1 cellular context compared by ENCODE assay signal in the genomic region with DNA sequence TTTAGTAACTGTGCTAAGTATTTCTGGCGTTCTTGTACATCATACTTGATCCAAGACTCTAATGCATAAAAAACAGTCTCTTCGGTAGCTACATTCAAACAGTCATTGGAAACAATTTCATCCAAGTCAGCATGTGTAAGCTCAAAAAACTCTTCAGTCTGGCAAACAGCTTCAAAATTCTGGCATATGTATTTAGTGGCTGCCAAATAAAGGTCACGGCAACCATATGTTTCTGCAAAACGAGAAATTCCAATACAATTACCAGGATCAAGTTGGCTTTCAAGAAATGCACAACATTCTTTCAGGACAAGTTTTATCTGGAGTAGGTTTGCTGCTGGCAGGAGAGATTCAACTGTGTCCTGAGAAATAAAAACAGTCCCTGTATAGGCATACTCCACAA.
TF ChIP-seq lines count a peak whose summit lies in the region.

No MANE protein-coding gene starts in this region.

TF ChIP-seq in HCT116, 20 proteins besides CTCF, POLR2A, EP300 and RAD21 (continued from another document):
- TF ChIP-seq CEBPB (IDR thresholded peaks at IDR 0.05; ENCODE audit: low read depth) (no peak), ZFX (IDR thresholded peaks at IDR 0.05) (no peak), EZH2 (IDR thresholded peaks at IDR 0.05) (no peak), CBX3 (IDR thresholded peaks at IDR 0.05; ENCODE audit: low read depth) (no peak), ZNF274 (IDR thresholded peaks at IDR 0.05; ENCODE audit: low read depth, low read length) (no peak), SIN3A (IDR thresholded peaks at IDR 0.05; ENCODE audit: low read depth) (no peak), POLR2AphosphoS5 (IDR thresholded peaks at IDR 0.05; ENCODE audit: low read depth, low read length) (no peak), YY1 (IDR thresholded peaks at IDR 0.05; ENCODE audit: extremely low read depth, insufficient replicate concordance, low read depth, low read length) (no peak)
